ENCODE assay signal across 8 cellular contexts in the genomic region with DNA sequence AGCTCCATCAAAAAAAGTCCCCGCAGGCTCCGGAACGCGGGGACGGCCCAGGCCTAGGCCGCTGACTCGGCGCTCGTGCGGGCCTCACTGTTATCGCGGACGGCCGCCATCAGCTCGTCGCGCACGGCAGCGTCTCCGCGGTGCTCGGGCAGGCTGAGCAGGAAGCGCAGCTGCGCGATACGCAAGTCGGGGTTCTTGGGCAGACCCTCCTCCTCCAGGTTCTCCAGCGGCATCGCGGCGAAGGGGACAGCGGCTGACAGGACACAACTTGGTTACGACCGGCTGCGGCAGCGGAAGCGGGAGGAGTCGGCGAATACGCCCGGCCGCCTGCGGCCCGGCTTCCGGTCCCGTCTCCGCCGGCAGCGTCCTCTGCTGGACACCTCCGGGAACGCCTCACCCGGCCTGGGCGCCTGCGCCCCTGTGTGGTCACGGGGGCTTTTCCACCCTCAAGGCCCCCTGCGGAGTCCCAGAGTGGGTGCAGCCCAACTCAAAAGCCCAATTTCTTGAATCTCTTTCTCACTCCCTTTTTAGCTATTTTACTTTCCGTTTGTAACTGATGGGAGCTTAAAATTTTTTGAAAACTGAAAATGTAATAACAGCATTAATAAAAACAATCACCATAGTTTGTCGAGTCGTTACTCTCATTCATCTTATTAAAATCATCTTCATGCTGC. TPM values are rescaled to one million over a fixed set of nuclear protein-coding genes. Genes with fewer than 3 reads are reported as not detected.
A peak's percentile ranks its signal among the peaks of the same experiment; 100 is the strongest.
DNase-seq lines count a peak whose midpoint lies in the region; ATAC-seq and TF ChIP-seq lines count a peak whose summit lies in the region.

A gene (minus strand): TSS at position 308 of the 674 bp plus-strand sequence. CDS start 75 bp downstream, at position 233.

- H3K27me3 Mint-ChIP-seq in activated T-cell treated with anti-CD3 and anti-CD28 coated beads, Interleukin-2, amount 50 U/mL, for 4 hours (ENCODE audit: low read depth): peaks cover 6% of the 10 kb centered on the region

- TF ChIP-seq CTCF in esophagus muscularis mucosa (IDR thresholded peaks at IDR 0.05): peak in 2 of 3 experiments; percentile 99 to 100

- intact Hi-C loops in esophagus muscularis mucosa (cut with DNase I): no loop called here

- peak within 1 kb of the TSS; percentile 87 for H3K27ac ChIP-seq in HUES64 (ENCODE audit: low read depth, low read length)
- peak within 1 kb of the TSS; percentile 80 to 87 (median 85) for H3K27ac ChIP-seq in esophagus muscularis mucosa (replicated peaks in 1 of 4)
- H3K27ac ChIP-seq in muscle layer of duodenum (ENCODE audit: low read length): peak within 1 kb of the TSS; percentile 89

- H3K4me1 Mint-ChIP-seq in activated T-cell treated with anti-CD3 and anti-CD28 coated beads, Interleukin-2, amount 50 U/mL, for 4 hours (ENCODE audit: low read depth): peaks cover 36% of the 10 kb centered on the region

- H3K4me3 Mint-ChIP-seq in activated T-cell treated with anti-CD3 and anti-CD28 coated beads, Interleukin-2, amount 50 U/mL, for 4 hours: peak within 1 kb of the TSS; percentile 92

- H3K4me1 ChIP-seq in HUES64 (ENCODE audit: insufficient read depth, low read length): 0 out of 2 replicates have a peak, but pooled peaks cover under 1% of the 10 kb centered on the region
- peaks cover 16 to 34% (median 31%) of the 10 kb centered on the region in 4 donors for H3K4me1 ChIP-seq in esophagus muscularis mucosa
- peaks cover 10 to 25% of the 10 kb centered on the region in 2 donors for H3K4me1 ChIP-seq in muscle layer of duodenum (ENCODE audit: control insufficient read depth in 1 of 2, insufficient read depth in 2 of 2, low read length in 2 of 2)

- no peak for TF ChIP-seq EP300 in esophagus muscularis mucosa (IDR thresholded peaks at IDR 0.05)

- no peaks in the 10 kb centered on the region for H3K27me3 ChIP-seq in HUES64 (ENCODE audit: insufficient read depth, low read length)
- H3K27me3 ChIP-seq in esophagus muscularis mucosa: no peaks in the 10 kb centered on the region
- no peaks in the 10 kb centered on the region for H3K27me3 ChIP-seq in muscle layer of duodenum (ENCODE audit: low read depth, low read length)

- no peaks in the 10 kb centered on the region for H3K9me3 Mint-ChIP-seq in activated T-cell treated with anti-CD3 and anti-CD28 coated beads, Interleukin-2, amount 50 U/mL, for 4 hours

- H3K9ac ChIP-seq in HUES64 (ENCODE audit: low read depth, low read length): peak within 1 kb of the TSS; percentile 83

- TF ChIP-seq POLR2A in esophagus muscularis mucosa (IDR thresholded peaks at IDR 0.05; ENCODE audit: low read depth): no peak

- H3K9me3 ChIP-seq in HUES64 (ENCODE audit: insufficient read depth, low read depth, low read length) (no peaks in the 10 kb centered on the region), esophagus muscularis mucosa (no peaks in the 10 kb centered on the region), muscle layer of duodenum (ENCODE audit: control insufficient read depth in 1 of 2, low read length in 2 of 2) (no peaks in the 10 kb centered on the region)

- under 1% methylated on average over 57 of the region's 59 CpGs for WGBS in HUES64
- 2% methylated on average over 24 of the region's 59 CpGs for WGBS in esophagus muscularis mucosa

- H3K36me3 ChIP-seq in HUES64 (ENCODE audit: insufficient read depth, low read length) (peaks cover 37% of the 10 kb centered on the region), esophagus muscularis mucosa (peaks cover 0 to 33% (median 20%) of the 10 kb centered on the region in 4 donors), muscle layer of duodenum (ENCODE audit: control insufficient read depth in 1 of 2, insufficient read depth in 2 of 2, low read length in 2 of 2) (peaks cover 16% of the 10 kb centered on the region in 2 donors)

- DNase-seq in DMS153 treated with DMSO at 0.1 percent for 48 hours (lab: John Stamatoyannopoulos, UW; ENCODE audit: unreplicated experiment) (peak; percentile 5), esophagus muscularis mucosa (ENCODE audit: extremely low spot score) (peak; percentile 95)
- peak; percentile 90 for DNase-seq in activated T-cell treated with anti-CD3 and anti-CD28 coated beads, Interleukin-2, amount 50 U/mL, for 4 hours
- peak; percentile 79 to 84 for DNase-seq in stimulated activated CD8-positive, alpha-beta memory T cell treated with anti-CD3 and anti-CD28 coated beads, Interleukin-7, amount 100 ng/mL, for 48 hours (ENCODE audit: extremely low read depth in 1 of 2, low read depth in 1 of 2)

- ATAC-seq in GM21447 (IDR thresholded peaks at IDR 0.05; ENCODE audit: unreplicated experiment): peak; percentile 96
- ATAC-seq in activated T-cell treated with anti-CD3 and anti-CD28 coated beads, Interleukin-2, amount 50 U/mL, for 4 hours: peak; percentile 95 to 96

- peaks cover 22% of the 10 kb centered on the region for H3K36me3 Mint-ChIP-seq in activated T-cell treated with anti-CD3 and anti-CD28 coated beads, Interleukin-2, amount 50 U/mL, for 4 hours (ENCODE audit: insufficient read depth)

- peak within 1 kb of the TSS; percentile 95 for H3K4me3 ChIP-seq in HUES64 (ENCODE audit: low read length)
- H3K4me3 ChIP-seq in esophagus muscularis mucosa: peak within 1 kb of the TSS; percentile 69 to 86 (median 78)
- H3K4me3 ChIP-seq in muscle layer of duodenum (ENCODE audit: low read depth in 1 of 2, low read length in 2 of 2): peak within 1 kb of the TSS; percentile 96 to 98

TF ChIP-seq in PFSK-1, 5 proteins besides CTCF, POLR2A, EP300 and RAD21:
- TF ChIP-seq, protein P1, sequence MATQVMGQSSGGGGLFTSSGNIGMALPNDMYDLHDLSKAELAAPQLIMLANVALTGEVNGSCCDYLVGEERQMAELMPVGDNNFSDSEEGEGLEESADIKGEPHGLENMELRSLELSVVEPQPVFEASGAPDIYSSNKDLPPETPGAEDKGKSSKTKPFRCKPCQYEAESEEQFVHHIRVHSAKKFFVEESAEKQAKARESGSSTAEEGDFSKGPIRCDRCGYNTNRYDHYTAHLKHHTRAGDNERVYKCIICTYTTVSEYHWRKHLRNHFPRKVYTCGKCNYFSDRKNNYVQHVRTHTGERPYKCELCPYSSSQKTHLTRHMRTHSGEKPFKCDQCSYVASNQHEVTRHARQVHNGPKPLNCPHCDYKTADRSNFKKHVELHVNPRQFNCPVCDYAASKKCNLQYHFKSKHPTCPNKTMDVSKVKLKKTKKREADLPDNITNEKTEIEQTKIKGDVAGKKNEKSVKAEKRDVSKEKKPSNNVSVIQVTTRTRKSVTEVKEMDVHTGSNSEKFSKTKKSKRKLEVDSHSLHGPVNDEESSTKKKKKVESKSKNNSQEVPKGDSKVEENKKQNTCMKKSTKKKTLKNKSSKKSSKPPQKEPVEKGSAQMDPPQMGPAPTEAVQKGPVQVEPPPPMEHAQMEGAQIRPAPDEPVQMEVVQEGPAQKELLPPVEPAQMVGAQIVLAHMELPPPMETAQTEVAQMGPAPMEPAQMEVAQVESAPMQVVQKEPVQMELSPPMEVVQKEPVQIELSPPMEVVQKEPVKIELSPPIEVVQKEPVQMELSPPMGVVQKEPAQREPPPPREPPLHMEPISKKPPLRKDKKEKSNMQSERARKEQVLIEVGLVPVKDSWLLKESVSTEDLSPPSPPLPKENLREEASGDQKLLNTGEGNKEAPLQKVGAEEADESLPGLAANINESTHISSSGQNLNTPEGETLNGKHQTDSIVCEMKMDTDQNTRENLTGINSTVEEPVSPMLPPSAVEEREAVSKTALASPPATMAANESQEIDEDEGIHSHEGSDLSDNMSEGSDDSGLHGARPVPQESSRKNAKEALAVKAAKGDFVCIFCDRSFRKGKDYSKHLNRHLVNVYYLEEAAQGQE (IDR thresholded peaks at IDR 0.05; ENCODE audit: insufficient read depth in 1 of 2, low read depth in 2 of 2, low read length in 2 of 2): no peak
- TF ChIP-seq POLR2AphosphoS5 (IDR thresholded peaks at IDR 0.05; ENCODE audit: low read depth, low read length) (peak; percentile 75), SIN3A (IDR thresholded peaks at IDR 0.05; ENCODE audit: borderline replicate concordance, insufficient read depth, low read length) (no peak; the same call in 1 of the 2 replicates), TAF1 (IDR thresholded peaks at IDR 0.05; ENCODE audit: borderline replicate concordance, insufficient read depth, low read length) (peak; percentile 82; the same call in 1 of the 2 replicates), FOXP2 (optimal IDR thresholded peaks at IDR 0.05; ENCODE audit: borderline replicate concordance, extremely low read depth, extremely low read length, insufficient read depth) (peak; percentile 79)

RNA-seq across cellular contexts. Expression of the gene that starts here (rescaled TPM):
- 112 TPM for polyA plus RNA-seq in HUES64 (2013, experiment 1 of 2)
- 117 TPM for polyA plus RNA-seq in HUES64 (2013, experiment 2 of 2)
- 127 TPM for polyA plus RNA-seq in PFSK-1 (2012; ENCODE audit: insufficient read length, low read depth)
- 100 to 1,000 TPM; 198 to 222 (median 214) TPM for total RNA-seq in activated T-cell treated with anti-CD3 and anti-CD28 coated beads, Interleukin-2, amount 50 U/mL, for 4 hours
- 10 to 100 TPM; 64.5 to 78.2 (median 70.7) TPM for total RNA-seq in esophagus muscularis mucosa

Comparison
In these comparisons a context has a peak if more than half of its experiments do, and no peak if none do; other contexts are left out.
1. Peak in every context shown above with its lines: DNase-seq, ATAC-seq, H3K4me3 ChIP-seq and H3K27ac ChIP-seq.
2. DNase-seq: peak in every context shown above with its lines; median percentile 95 in esophagus muscularis mucosa; 90 in activated T-cell treated with anti-CD3 and anti-CD28 coated beads, Interleukin-2, amount 50 U/mL, for 4 hours; 82 in stimulated activated CD8-positive, alpha-beta memory T cell treated with anti-CD3 and anti-CD28 coated beads, Interleukin-7, amount 100 ng/mL, for 48 hours; 5 in DMS153 treated with DMSO at 0.1 percent for 48 hours.